In genomic region chr14:102591944-102592772, GRCh38 we compare ENCODE assay signal across 8 cellular contexts. TPM values are rescaled to one million over a fixed set of nuclear protein-coding genes. Genes with fewer than 3 reads are reported as not detected.
DNase-seq lines count a peak whose midpoint lies in the region; ATAC-seq and TF ChIP-seq lines count a peak whose summit lies in the region.

Gene RCOR1, plus strand, starts transcription at chr14:102592649. Its CDS starts 238 bp downstream, at chr14:102592887.

- H3K27me3 Mint-ChIP-seq in activated naive CD4-positive, alpha-beta T cell treated with anti-CD3 and anti-CD28 coated beads, Interleukin-2, amount 10 ng/mL, durations not matched to agents 7 days and 5 days: peaks cover 19% of the 10 kb centered on the region

- H3K27me3 ChIP-seq in gastroesophageal sphincter: no peaks in the 10 kb centered on the region
- no peaks in the 10 kb centered on the region for H3K27me3 ChIP-seq in neutrophil

- peak within 1 kb of the TSS; percentile 91 for H3K4me3 Mint-ChIP-seq in activated naive CD4-positive, alpha-beta T cell treated with anti-CD3 and anti-CD28 coated beads, Interleukin-2, amount 10 ng/mL, durations not matched to agents 7 days and 5 days

- peak within 1 kb of the TSS; percentile 97 for H3K27ac ChIP-seq in SK-N-MC
- H3K27ac ChIP-seq in gastroesophageal sphincter: peak within 1 kb of the TSS; percentile 92 to 100 (median 96)
- H3K27ac ChIP-seq in neutrophil: peak within 1 kb of the TSS; percentile 99

- TF ChIP-seq EP300 in gastroesophageal sphincter (IDR thresholded peaks at IDR 0.05): no peak

- peaks cover 10% of the 10 kb centered on the region for H3K36me3 Mint-ChIP-seq in activated naive CD4-positive, alpha-beta T cell treated with anti-CD3 and anti-CD28 coated beads, Interleukin-2, amount 10 ng/mL, durations not matched to agents 7 days and 5 days

- peak; percentile 69 for ATAC-seq in HG02588 (IDR thresholded peaks at IDR 0.05; ENCODE audit: unreplicated experiment)
- peak; percentile 95 for ATAC-seq in gastroesophageal sphincter

- WGBS in gastroesophageal sphincter (ENCODE audit: low coverage in 1 of 2), 2 donors: no CpG with 5 or more reads among the region's 98 CpGs

- peak within 1 kb of the TSS; percentile 95 for H3K27ac Mint-ChIP-seq in activated naive CD4-positive, alpha-beta T cell treated with anti-CD3 and anti-CD28 coated beads, Interleukin-2, amount 10 ng/mL, durations not matched to agents 7 days and 5 days

- peak within 1 kb of the TSS; percentile 90 for H3K9ac ChIP-seq in SK-N-MC (ENCODE audit: insufficient read length)

- H3K4me1 ChIP-seq in gastroesophageal sphincter (peaks cover 0 to 48% (median 5%) of the 10 kb centered on the region in 3 donors), neutrophil (ENCODE audit: control insufficient read depth in 1 of 2, insufficient read depth in 1 of 2, low read depth in 1 of 2, low read length in 1 of 2) (peaks cover 25 to 36% of the 10 kb centered on the region in 2 experiments)

- H3K9me3 Mint-ChIP-seq in activated naive CD4-positive, alpha-beta T cell treated with anti-CD3 and anti-CD28 coated beads, Interleukin-2, amount 10 ng/mL, durations not matched to agents 7 days and 5 days: no peaks in the 10 kb centered on the region

- H3K9me3 ChIP-seq in SK-N-MC (ENCODE audit: low read depth, low read length) (no peaks in the 10 kb centered on the region), gastroesophageal sphincter (no peaks in the 10 kb centered on the region), neutrophil (no peaks in the 10 kb centered on the region)

- DNase-seq in NCI-H1048 (lab: John Stamatoyannopoulos, UW) (peak; percentile 91), SK-N-MC (ENCODE audit: low read depth, low spot score) (peak; percentile 76)
- peak; percentile 98 for DNase-seq in activated naive CD4-positive, alpha-beta T cell treated with anti-CD3 and anti-CD28 coated beads, Interleukin-2, amount 10 ng/mL, durations not matched to agents 7 days and 5 days

- CTCF ChIA-PET in activated naive CD4-positive, alpha-beta T cell treated with anti-CD3 and anti-CD28 coated beads, Interleukin-2, amount 10 ng/mL, durations not matched to agents 7 days and 5 days (lab: Charles Lee): no interaction called here

- TF ChIP-seq POLR2A in gastroesophageal sphincter (IDR thresholded peaks at IDR 0.05): peak; percentile 60 to 76

- TF ChIP-seq CTCF in gastroesophageal sphincter (IDR thresholded peaks at IDR 0.05): no peak
- TF ChIP-seq CTCF in neutrophil (IDR thresholded peaks at IDR 0.05): peak; percentile 31
- TF ChIP-seq CTCF in subcutaneous adipose tissue (IDR thresholded peaks at IDR 0.05; ENCODE audit: low read depth): no peak

- H3K36me3 ChIP-seq in SK-N-MC (ENCODE audit: insufficient read depth, low read length) (peaks cover 38% of the 10 kb centered on the region), gastroesophageal sphincter (no peaks in the 10 kb centered on the region), neutrophil (peaks cover 5% of the 10 kb centered on the region)

- H3K4me1 Mint-ChIP-seq in activated naive CD4-positive, alpha-beta T cell treated with anti-CD3 and anti-CD28 coated beads, Interleukin-2, amount 10 ng/mL, durations not matched to agents 7 days and 5 days: peaks cover 36% of the 10 kb centered on the region

- H3K4me3 ChIP-seq in GM08714 (ENCODE audit: low read length) (peak within 1 kb of the TSS; percentile 95), SK-N-MC (peak within 1 kb of the TSS; percentile 91), gastroesophageal sphincter (peak within 1 kb of the TSS; percentile 87 to 90), neutrophil (ENCODE audit: low read depth in 1 of 2, low read length in 1 of 2) (peak within 1 kb of the TSS; percentile 89 to 99)

RNA-seq across cellular contexts. Expression of gene RCOR1, which starts in this region (rescaled TPM):
- total RNA-seq in gastroesophageal sphincter: 10 to 100 TPM; 11.6 to 15.6 (median 14.0) TPM
- total RNA-seq in subcutaneous adipose tissue: 10 to 100 TPM; 17.6 to 24.3 (median 22.1) TPM

Comparison
In these comparisons a context has a peak if more than half of its experiments do, and no peak if none do; other contexts are left out.
1. Peak in every context shown above with its lines: DNase-seq, ATAC-seq, H3K4me3 ChIP-seq and H3K27ac ChIP-seq.